ENCODE assay signal across 8 cellular contexts in genomic region chr1:58815680-58816071, GRCh38. TPM values are rescaled to one million over a fixed set of nuclear protein-coding genes. Genes with fewer than 3 reads are reported as not detected.
DNase-seq lines count a peak whose midpoint lies in the region; ATAC-seq and TF ChIP-seq lines count a peak whose summit lies in the region.

No MANE protein-coding gene starts in this region.

- TF ChIP-seq CTCF in dorsolateral prefrontal cortex (IDR thresholded peaks at IDR 0.05 in 54 of 56, conservative IDR thresholded peaks at IDR 0.05 in 2 of 56; ENCODE audit: low read depth in 1 of 56, partially characterized antibody in 56 of 56) (no peak), mucosa of descending colon (IDR thresholded peaks at IDR 0.05) (no peak)

- WGBS in aorta, 2 donors, result 0 to 1% methylated on average over 13 of the region's 13 CpGs

- DNase-seq in HEK293T (ENCODE audit: extremely low spot score) (peak; percentile 53), OCI-M1 (lab: John Stamatoyannopoulos, UW) (peak; percentile 74), dorsolateral prefrontal cortex (no peak), mucosa of descending colon (peak; percentile 75 to 81 (median 79)), aorta (no peak), NCI-H1048 (lab: John Stamatoyannopoulos, UW) (no peak)
- no peak for DNase-seq in activated effector memory CD4-positive, alpha-beta T cell treated with Interleukin-2 at 50 U/mL for 16 hours

- peak overlapping the region; percentile 6 to 96 (median 85) for H3K27ac ChIP-seq in dorsolateral prefrontal cortex
- peak overlapping the region; percentile 58 to 93 for H3K27ac ChIP-seq in aorta (ENCODE audit: low read depth in 1 of 2, low read length in 2 of 2)

- peaks cover 3% of the 10 kb centered on the region for H3K36me3 ChIP-seq in mucosa of descending colon (ENCODE audit: low read depth)
- H3K36me3 ChIP-seq in aorta (ENCODE audit: control insufficient read depth in 1 of 2, insufficient read depth in 2 of 2, low read length in 1 of 2), result no peaks in the 10 kb centered on the region

- H3K9me3 ChIP-seq in mucosa of descending colon, result no peaks in the 10 kb centered on the region
- no peaks in the 10 kb centered on the region for H3K9me3 ChIP-seq in aorta (ENCODE audit: control insufficient read depth, low read length)

- no peaks in the 10 kb centered on the region for H3K27me3 ChIP-seq in dorsolateral prefrontal cortex
- no peaks in the 10 kb centered on the region for H3K27me3 ChIP-seq in aorta (ENCODE audit: control insufficient read depth in 1 of 2, insufficient read depth in 2 of 2, low read length in 1 of 2)

- ATAC-seq in mucosa of descending colon, result peak; percentile 69
- ATAC-seq in aorta (ENCODE audit: low FRiP score), result peak; percentile 19

- H3K4me1 ChIP-seq in mucosa of descending colon (ENCODE audit: low read depth) (peaks cover 31% of the 10 kb centered on the region), aorta (ENCODE audit: control insufficient read depth in 1 of 2, insufficient read depth in 2 of 2, low read length in 2 of 2) (no peaks in the 10 kb centered on the region)

- CTCF ChIA-PET in HEK293T (lab: Yijun Ruan, JAX), result no interaction called here

- H3K4me3 ChIP-seq in GM08714 (ENCODE audit: low read length) (peak overlapping the region; percentile 74), dorsolateral prefrontal cortex (peak overlapping the region; percentile 33 to 82 (median 68)), mucosa of descending colon (peak overlapping the region; percentile 31), aorta (ENCODE audit: low read length in 2 of 2) (peak overlapping the region; percentile 57 to 68)

- POLR2A ChIA-PET in HEK293T (lab: Yijun Ruan, JAX), result no interaction called here

- intact Hi-C loops in dorsolateral prefrontal cortex (cut with DNase I) (loop anchor here (1.0 to 5.0 kb wide), 4 partner anchors 31 to 88 kb away; partner anchors contain the start of gene JUN (in 2 of the 2)), mucosa of descending colon (cut with DNase I, micrococcal nuclease) (no loop called here), aorta (cut with DNase I) (loop anchor here (1.0 to 10.0 kb wide), 7 partner anchors 27 to 89 kb away; partner anchors contain the start of gene JUN (in 1 of the 2))

TF ChIP-seq in HEK293T, 16 proteins besides CTCF, POLR2A, EP300 and RAD21:
- TF ChIP-seq CTBP1 (IDR thresholded peaks at IDR 0.05; ENCODE audit: borderline replicate concordance) (no peak), HDGF (IDR thresholded peaks at IDR 0.05; ENCODE audit: borderline replicate concordance) (no peak), FOXM1 (IDR thresholded peaks at IDR 0.05; ENCODE audit: borderline replicate concordance) (no peak), ZNF384 (IDR thresholded peaks at IDR 0.05) (no peak), BHLHE40 (IDR thresholded peaks at IDR 0.05; ENCODE audit: borderline replicate concordance) (no peak), PKNOX1 (IDR thresholded peaks at IDR 0.05) (no peak)

RNA-seq across cellular contexts. Expression of gene JUN, which starts 31.8 kb away (rescaled TPM):
- total RNA-seq in dorsolateral prefrontal cortex (100 to 1,000 TPM in 18 of 120 experiments, 10 to 100 TPM in 102; 41.3 to 211 (median 70.6) TPM), mucosa of descending colon (100 to 1,000 TPM; 138 to 303 (median 153) TPM), aorta (100 to 1,000 TPM; 101 to 275 TPM)
- 100 to 1,000 TPM in 1 of 2 donors, 10 to 100 TPM in 1; 31.3 to 114 TPM for polyA plus RNA-seq in aorta

Comparison
In these comparisons a context has a peak if more than half of its experiments do, and no peak if none do; other contexts are left out.
1. DNase-seq: peak in HEK293T (single experiment), OCI-M1 (single experiment) and mucosa of descending colon (3 of 3); none in dorsolateral prefrontal cortex (0 of 10), aorta (0 of 2), NCI-H1048 (single experiment) and activated effector memory CD4-positive, alpha-beta T cell treated with Interleukin-2 at 50 U/mL for 16 hours (single experiment).
2. intact Hi-C loops: an anchor here in dorsolateral prefrontal cortex (1.0 to 5.0 kb wide) and aorta (1.0 to 10.0 kb wide); none called in mucosa of descending colon.
3. Peak in every context shown above with its lines, with median percentiles within 50 percentile points of each other: H3K4me3 ChIP-seq.